In the genomic region with DNA sequence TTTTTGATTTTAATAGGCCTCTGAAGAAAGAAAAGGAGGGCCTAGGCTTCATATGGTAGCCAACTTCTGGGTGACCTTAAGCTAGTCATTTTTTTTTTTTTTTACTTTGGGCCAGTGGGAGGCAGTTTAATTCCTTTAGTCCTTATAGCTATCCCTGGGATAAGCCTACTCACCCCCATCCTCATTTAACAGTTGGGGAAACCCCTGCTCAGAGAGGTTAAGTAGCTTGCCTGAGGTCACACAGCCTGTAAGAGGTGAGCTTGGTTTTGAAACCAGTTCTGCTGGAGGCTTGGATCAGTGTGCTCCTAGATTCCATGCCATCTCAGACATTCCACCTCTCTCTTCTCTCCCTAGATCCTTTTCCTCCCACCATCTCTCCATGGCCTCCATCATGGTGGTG, we compare ENCODE assay signal across 24 cellular contexts.
"Had no signal": no experiment of that assay in that cellular context is flagged by ENCODE, and none has a peak within 500 bp of the region (broad histone marks: within the 10 kb centered on the region; RNA-seq: fewer than 3 reads in every experiment).

No MANE protein-coding gene starts in this region.

- H3K27me3 ChIP-seq: colonic mucosa, gastrocnemius medialis, heart right ventricle had no signal

- H3K4me3 Mint-ChIP-seq: dendritic cell treated with granulocyte-macrophage colony-stimulating factor and Interleukin-4, amounts not matched to agents 40 ng/mL and 50 ng/mL, for 4 days; effector memory CD8-positive, alpha-beta T cell; endodermal cell; mesothelial cell of epicardium; naive B cell had no signal

- DNase-seq: colonic mucosa; cortex of kidney; effector CD8-positive, alpha-beta T cell; effector memory CD8-positive, alpha-beta T cell; endodermal cell; foreskin melanocyte; gastrocnemius medialis; glutamatergic neuron; head of caudate nucleus; heart right ventricle; hippocampal formation; left cardiac atrium; left lung; left ventricle myocardium superior; lower lobe of right lung; mesenchymal stem cell; mucosa of descending colon; naive B cell had no signal

- H3K27me3 Mint-ChIP-seq: dendritic cell treated with granulocyte-macrophage colony-stimulating factor and Interleukin-4, amounts not matched to agents 40 ng/mL and 50 ng/mL, for 4 days had no signal

- H3K27ac ChIP-seq: colonic mucosa, esophagus muscularis mucosa, gastrocnemius medialis, heart right ventricle, left lung, lower lobe of right lung had no signal

- H3K36me3 ChIP-seq: colonic mucosa, left lung, lower lobe of right lung had no signal

- H3K9me3 Mint-ChIP-seq: dendritic cell treated with granulocyte-macrophage colony-stimulating factor and Interleukin-4, amounts not matched to agents 40 ng/mL and 50 ng/mL, for 4 days; effector memory CD8-positive, alpha-beta T cell had no signal

- FAIRE-seq: endometrium, islet of Langerhans, keratinocyte had no signal

- H3K4me1 Mint-ChIP-seq: naive B cell had no signal

- H3K36me3 Mint-ChIP-seq: mesothelial cell of epicardium, naive B cell had no signal

- H3K9me3 ChIP-seq: colonic mucosa, gastrocnemius medialis, left lung, lower lobe of right lung had no signal

- H3K4me3 ChIP-seq: colonic mucosa, esophagus muscularis mucosa, gastrocnemius medialis, heart right ventricle, left lung, lower lobe of right lung, mucosa of descending colon had no signal

- H3K4me1 ChIP-seq: colonic mucosa, esophagus muscularis mucosa, left lung, lower lobe of right lung had no signal

- ATAC-seq: effector memory CD8-positive, alpha-beta T cell; gastrocnemius medialis; heart right ventricle; left cardiac atrium; left lung; left ventricle myocardium superior; lower lobe of right lung; mucosa of descending colon had no signal

- H3K27ac Mint-ChIP-seq: dendritic cell treated with granulocyte-macrophage colony-stimulating factor and Interleukin-4, amounts not matched to agents 40 ng/mL and 50 ng/mL, for 4 days; effector memory CD8-positive, alpha-beta T cell; endodermal cell had no signal
